Comparison of ENCODE assay signal across 18 cellular contexts in genomic region chr9:4167040-4167671, GRCh38.
A peak's percentile ranks its signal among the peaks of the same experiment; 100 is the strongest.
DNase-seq lines count a peak whose midpoint lies in the region; ATAC-seq, FAIRE-seq and TF ChIP-seq lines count a peak whose summit lies in the region.
"Had no signal": no experiment of that assay in that cellular context is flagged by ENCODE, and none has a peak within 500 bp of the region (broad histone marks: within the 10 kb centered on the region; RNA-seq: fewer than 3 reads in every experiment).

No MANE protein-coding gene starts in this region.

- CTCF ChIA-PET in AG04449 (lab: Yijun Ruan, JAX): interaction anchor here (1.2 kb wide), 1 partner anchor 90 kb away, joined by 3 read pairs; no protein-coding TSS in a partner anchor
- CTCF ChIA-PET in naive thymus-derived CD4-positive, alpha-beta T cell (lab: Charles Lee): interaction anchor here (0.7 kb wide), 1 partner anchor 160 kb away, joined by 3 read pairs; no protein-coding TSS in a partner anchor

- TF ChIP-seq CTCF in AG04449 (IDR thresholded peaks at IDR 0.05; ENCODE audit: insufficient read depth, low read length, missing control alignments) (no peak), bronchial epithelial cell (IDR thresholded peaks at IDR 0.05; ENCODE audit: insufficient read depth, low read length, severe bottlenecking) (no peak), coronary artery (IDR thresholded peaks at IDR 0.05) (no peak)

- H3K4me1 Mint-ChIP-seq in naive thymus-derived CD4-positive, alpha-beta T cell: peaks cover 0 to 2% (median 0%) of the 10 kb centered on the region in 7 donors
- H3K4me1 Mint-ChIP-seq: stimulated activated naive CD8-positive, alpha-beta T cell treated with anti-CD3 and anti-CD28 coated beads, Interleukin-15, amount 100 ng/mL, for 72 hours had no signal

- H3K27me3 ChIP-seq in bronchial epithelial cell (ENCODE audit: control insufficient read depth, insufficient read depth, low read length): no peaks in the 10 kb centered on the region
- no peaks in the 10 kb centered on the region for H3K27me3 ChIP-seq in naive thymus-derived CD4-positive, alpha-beta T cell (ENCODE audit: control insufficient read depth in 2 of 2, insufficient read depth in 2 of 2, low read length in 2 of 2)

- H3K4me3 ChIP-seq in AG04449 (ENCODE audit: low read depth, low read length) (no peak overlapping the region), bronchial epithelial cell (ENCODE audit: low read depth, low read length) (no peak overlapping the region), coronary artery (no peak overlapping the region)
- no peak overlapping the region for H3K4me3 ChIP-seq in naive thymus-derived CD4-positive, alpha-beta T cell (ENCODE audit: low read length)

- H3K4me3 Mint-ChIP-seq in naive thymus-derived CD4-positive, alpha-beta T cell: no peak overlapping the region
- H3K4me3 Mint-ChIP-seq: activated naive CD4-positive, alpha-beta T cell treated with anti-CD3 and anti-CD28 coated beads for 36 hours; brain; naive thymus-derived CD8-positive, alpha-beta T cell; stimulated activated naive CD8-positive, alpha-beta T cell treated with anti-CD3 and anti-CD28 coated beads, Interleukin-15, amount 100 ng/mL, for 72 hours had no signal

- peaks cover 0 to 3% (median 0%) of the 10 kb centered on the region in 5 donors for H3K36me3 Mint-ChIP-seq in naive thymus-derived CD4-positive, alpha-beta T cell
- H3K36me3 Mint-ChIP-seq: brain; naive thymus-derived CD8-positive, alpha-beta T cell had no signal

- DNase-seq in AG04449 (ENCODE audit: low read depth, low spot score) (peak; percentile 65), HS-5 (ENCODE audit: low read depth) (peak; percentile 93), bronchial epithelial cell (ENCODE audit: low read depth) (peak; percentile 53), iris pigment epithelial cell (ENCODE audit: low read depth) (peak; percentile 88), cerebellar cortex (ENCODE audit: low spot score) (no peak), coronary artery (ENCODE audit: low spot score) (no peak), NCI-H1930 (lab: John Stamatoyannopoulos, UW) (no peak)
- no peak for DNase-seq in naive thymus-derived CD4-positive, alpha-beta T cell
- DNase-seq: activated CD4-positive, alpha-beta T cell treated with anti-CD3 and anti-CD28 coated beads for 48 hours; activated naive CD4-positive, alpha-beta T cell treated with anti-CD3 and anti-CD28 coated beads for 36 hours; AML-193; effector CD4-positive, alpha-beta T cell; MM.1S; naive thymus-derived CD8-positive, alpha-beta T cell; NCI-H2081; stimulated activated naive CD8-positive, alpha-beta T cell treated with anti-CD3 and anti-CD28 coated beads, Interleukin-15, amount 100 ng/mL, for 72 hours had no signal

- H3K27me3 Mint-ChIP-seq in naive thymus-derived CD4-positive, alpha-beta T cell: peaks cover 0 to 4% (median 0%) of the 10 kb centered on the region in 5 donors
- H3K27me3 Mint-ChIP-seq: brain; stimulated activated naive CD8-positive, alpha-beta T cell treated with anti-CD3 and anti-CD28 coated beads, Interleukin-15, amount 100 ng/mL, for 72 hours had no signal

- FAIRE-seq in bronchial epithelial cell (lab: Jason Lieb, UNC): no peak
- FAIRE-seq: TTC549 had no signal

- no peak overlapping the region for H3K27ac ChIP-seq in naive thymus-derived CD4-positive, alpha-beta T cell (ENCODE audit: low read depth, low read length)
- H3K27ac ChIP-seq in coronary artery: no peak overlapping the region

- POLR2A ChIA-PET in AG04449 (lab: Yijun Ruan, JAX): no interaction called here
- POLR2A ChIA-PET in naive thymus-derived CD4-positive, alpha-beta T cell (lab: Charles Lee): no interaction called here

- no peak overlapping the region for H3K27ac Mint-ChIP-seq in naive thymus-derived CD4-positive, alpha-beta T cell
- H3K27ac Mint-ChIP-seq: activated naive CD4-positive, alpha-beta T cell treated with anti-CD3 and anti-CD28 coated beads for 36 hours; stimulated activated naive CD8-positive, alpha-beta T cell treated with anti-CD3 and anti-CD28 coated beads, Interleukin-15, amount 100 ng/mL, for 72 hours had no signal

- H3K9me3 ChIP-seq in naive thymus-derived CD4-positive, alpha-beta T cell (ENCODE audit: control insufficient read depth in 2 of 3, low read length in 3 of 3): no peaks in the 10 kb centered on the region

- no peaks in the 10 kb centered on the region for H3K36me3 ChIP-seq in bronchial epithelial cell (ENCODE audit: control insufficient read depth, insufficient read depth, low read length)
- H3K36me3 ChIP-seq in naive thymus-derived CD4-positive, alpha-beta T cell (ENCODE audit: control insufficient read depth in 2 of 3, insufficient read depth in 3 of 3, low read length in 3 of 3): no peaks in the 10 kb centered on the region

- intact Hi-C loops in naive thymus-derived CD4-positive, alpha-beta T cell (cut with micrococcal nuclease): no loop called here

- no peaks in the 10 kb centered on the region for H3K4me1 ChIP-seq in naive thymus-derived CD4-positive, alpha-beta T cell (ENCODE audit: control insufficient read depth in 2 of 2, insufficient read depth in 2 of 2, low read length in 2 of 2)

- H3K9me3 Mint-ChIP-seq in naive thymus-derived CD4-positive, alpha-beta T cell: no peaks in the 10 kb centered on the region
- H3K9me3 Mint-ChIP-seq: activated naive CD4-positive, alpha-beta T cell treated with anti-CD3 and anti-CD28 coated beads for 36 hours; naive thymus-derived CD8-positive, alpha-beta T cell; stimulated activated naive CD8-positive, alpha-beta T cell treated with anti-CD3 and anti-CD28 coated beads, Interleukin-15, amount 100 ng/mL, for 72 hours had no signal

- ATAC-seq in naive thymus-derived CD4-positive, alpha-beta T cell: no peak
- ATAC-seq: naive thymus-derived CD8-positive, alpha-beta T cell; stimulated activated naive CD8-positive, alpha-beta T cell treated with anti-CD3 and anti-CD28 coated beads, Interleukin-15, amount 100 ng/mL, for 72 hours had no signal

Comparison
In these comparisons a context has a peak if more than half of its experiments do, and no peak if none do; other contexts are left out.
1. DNase-seq: peak in AG04449 (single experiment), HS-5 (single experiment), bronchial epithelial cell (single experiment) and iris pigment epithelial cell (single experiment); none in cerebellar cortex (single experiment), naive thymus-derived CD4-positive, alpha-beta T cell (0 of 9), coronary artery (single experiment) and NCI-H1930 (0 of 2).